9 cellular contexts compared by ENCODE assay signal in the genomic region with DNA sequence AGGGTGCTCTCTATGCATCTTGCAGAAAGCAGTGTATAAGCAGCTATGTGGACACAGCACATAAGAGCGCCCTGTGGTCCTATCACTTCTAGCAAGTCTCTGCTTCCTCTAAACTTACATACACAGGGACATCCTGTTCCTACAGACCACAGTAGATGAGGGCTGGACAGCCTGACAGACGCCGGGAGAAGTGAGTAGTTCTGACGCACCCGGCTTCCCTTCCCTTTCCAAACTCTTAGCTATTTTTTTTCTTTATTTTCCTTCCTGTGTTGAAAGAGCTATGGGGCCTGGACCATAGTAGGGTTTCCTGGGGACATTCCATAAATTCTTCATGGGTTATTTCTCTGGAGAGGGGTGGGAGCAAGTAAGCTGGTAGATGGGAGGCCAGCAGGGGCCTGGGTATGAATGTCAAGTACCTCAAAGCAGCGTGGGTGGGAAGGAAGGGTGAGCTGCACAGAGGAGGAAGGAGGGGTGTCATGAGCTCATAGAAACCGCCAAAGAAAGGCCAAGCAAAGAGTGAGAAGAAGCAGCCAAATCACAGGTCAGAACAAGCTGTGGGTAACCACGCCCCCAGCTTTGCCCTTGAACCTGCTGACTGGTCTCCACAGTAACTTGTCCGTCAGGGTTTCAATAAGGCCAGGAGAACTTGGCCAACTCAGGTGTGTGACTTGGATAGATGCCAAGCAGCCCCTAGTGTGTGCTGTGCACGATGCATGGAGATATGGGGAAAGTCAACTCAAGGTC. TPM values are rescaled to one million over a fixed set of nuclear protein-coding genes. Genes with fewer than 3 reads are reported as not detected.
DNase-seq lines count a peak whose midpoint lies in the region; ATAC-seq, FAIRE-seq and TF ChIP-seq lines count a peak whose summit lies in the region.
"Had no signal": no experiment of that assay in that cellular context is flagged by ENCODE, and none has a peak within 500 bp of the region (broad histone marks: within the 10 kb centered on the region; RNA-seq: fewer than 3 reads in every experiment).

No MANE protein-coding gene starts in this region.

- TF ChIP-seq CTCF in foreskin fibroblast (IDR thresholded peaks at IDR 0.05; ENCODE audit: low read depth, low read length) = no peak
- TF ChIP-seq CTCF in smooth muscle cell (IDR thresholded peaks at IDR 0.05; ENCODE audit: borderline replicate concordance, insufficient read depth, poor library complexity, severe bottlenecking) = no peak

- no peak overlapping the region for H3K4me3 Mint-ChIP-seq in activated T-cell treated with anti-CD3 and anti-CD28 coated beads, Interleukin-2, amount 50 U/mL, for 24 hours

- H3K4me1 ChIP-seq in SJCRH30 (peaks cover 36% of the 10 kb centered on the region), smooth muscle cell (ENCODE audit: low read depth) (peaks cover 17% of the 10 kb centered on the region)

- peak overlapping the region; percentile 62 for H3K4me2 ChIP-seq in smooth muscle cell

- 36% methylated on average over 10 of the region's 10 CpGs for WGBS in smooth muscle cell (ENCODE audit: low lambda C conversion rate)

- no peaks in the 10 kb centered on the region for H3K36me3 Mint-ChIP-seq in activated T-cell treated with anti-CD3 and anti-CD28 coated beads, Interleukin-2, amount 50 U/mL, for 24 hours (ENCODE audit: low read depth)

- no peak for ATAC-seq in HG02870 (IDR thresholded peaks at IDR 0.05; ENCODE audit: unreplicated experiment)
- no peak for ATAC-seq in GM18498 (IDR thresholded peaks at IDR 0.05; ENCODE audit: unreplicated experiment)
- no peak for ATAC-seq in HG03571 (IDR thresholded peaks at IDR 0.05; ENCODE audit: unreplicated experiment)

- H3K27me3 ChIP-seq in SJCRH30 (no peaks in the 10 kb centered on the region), smooth muscle cell (ENCODE audit: low read depth) (no peaks in the 10 kb centered on the region)

- peak; percentile 66 for DNase-seq in H54 (ENCODE audit: insufficient read length, low spot score)
- peak; percentile 35 to 63 for DNase-seq in SJCRH30
- peak; percentile 86 to 96 for DNase-seq in foreskin fibroblast
- no peak for DNase-seq in smooth muscle cell (lab: John Stamatoyannopoulos, UW; ENCODE audit: unreplicated experiment)
- no peak for DNase-seq in activated T-cell treated with anti-CD3 and anti-CD28 coated beads, Interleukin-2, amount 50 U/mL, for 24 hours

- H3K36me3 ChIP-seq in SJCRH30 (peaks cover 45% of the 10 kb centered on the region), smooth muscle cell (ENCODE audit: low read depth) (no peaks in the 10 kb centered on the region)

- peaks cover 5% of the 10 kb centered on the region for H3F3A ChIP-seq in smooth muscle cell (ENCODE audit: low read depth)

- TF ChIP-seq POLR2A in H54 (IDR thresholded peaks at IDR 0.05; ENCODE audit: low read depth, low read length) = no peak

- H3K9me3 ChIP-seq in SJCRH30 (replicated peaks) (0 out of 2 replicates have a peak, but pooled peaks cover under 1% of the 10 kb centered on the region), smooth muscle cell (replicated peaks; ENCODE audit: low read depth) (no peaks in the 10 kb centered on the region)

- H3K79me2 ChIP-seq in smooth muscle cell (ENCODE audit: low read depth) = peaks cover 6% of the 10 kb centered on the region

- H3K4me3 ChIP-seq in SJCRH30 (no peak overlapping the region), foreskin fibroblast (ENCODE audit: low read depth in 1 of 2, low read length in 2 of 2) (no peak overlapping the region), smooth muscle cell (no peak overlapping the region)

- no peak overlapping the region for H3K9ac ChIP-seq in smooth muscle cell (ENCODE audit: low read depth)

- peak overlapping the region; percentile 22; the same call in 1 of the 2 replicates for H3K27ac ChIP-seq in SJCRH30
- peak overlapping the region; percentile 66 for H3K27ac ChIP-seq in smooth muscle cell (ENCODE audit: low read depth)
- H3K27ac ChIP-seq: VCaP had no signal

- H3K4me1 Mint-ChIP-seq in activated T-cell treated with anti-CD3 and anti-CD28 coated beads, Interleukin-2, amount 50 U/mL, for 24 hours (ENCODE audit: low read depth) = no peaks in the 10 kb centered on the region

- H3K27me3 Mint-ChIP-seq in activated T-cell treated with anti-CD3 and anti-CD28 coated beads, Interleukin-2, amount 50 U/mL, for 24 hours = no peaks in the 10 kb centered on the region

- no peak overlapping the region for H3K27ac Mint-ChIP-seq in activated T-cell treated with anti-CD3 and anti-CD28 coated beads, Interleukin-2, amount 50 U/mL, for 24 hours

- no peak for FAIRE-seq in H54 (lab: Jason Lieb, UNC)

- no peaks in the 10 kb centered on the region for H4K20me1 ChIP-seq in smooth muscle cell (ENCODE audit: low read depth)

- H2AFZ ChIP-seq in smooth muscle cell (ENCODE audit: low read depth) = no peak overlapping the region

- H3K9me3 Mint-ChIP-seq in activated T-cell treated with anti-CD3 and anti-CD28 coated beads, Interleukin-2, amount 50 U/mL, for 24 hours = no peaks in the 10 kb centered on the region

RNA-seq across cellular contexts. Expression of a gene that starts 36.6 kb away (rescaled TPM):
- total RNA-seq in SJCRH30 (2014; rRNA removed; shearing (Covaris generic)) = 26.2 and 34.8 TPM in 2 replicates
- 8.2 and 12.0 TPM in 2 replicates for total RNA-seq in smooth muscle cell
- 8.7 and 15.7 TPM in 2 replicates for polyA plus RNA-seq in smooth muscle cell

Comparison
In these comparisons a context has a peak if more than half of its experiments do, and no peak if none do; other contexts are left out.
1. DNase-seq: peak in H54 (single experiment), SJCRH30 (2 of 2) and foreskin fibroblast (2 of 2); none in smooth muscle cell (single experiment) and activated T-cell treated with anti-CD3 and anti-CD28 coated beads, Interleukin-2, amount 50 U/mL, for 24 hours (single experiment).